ENCODE assay signal across 1 cellular context in the genomic region with DNA sequence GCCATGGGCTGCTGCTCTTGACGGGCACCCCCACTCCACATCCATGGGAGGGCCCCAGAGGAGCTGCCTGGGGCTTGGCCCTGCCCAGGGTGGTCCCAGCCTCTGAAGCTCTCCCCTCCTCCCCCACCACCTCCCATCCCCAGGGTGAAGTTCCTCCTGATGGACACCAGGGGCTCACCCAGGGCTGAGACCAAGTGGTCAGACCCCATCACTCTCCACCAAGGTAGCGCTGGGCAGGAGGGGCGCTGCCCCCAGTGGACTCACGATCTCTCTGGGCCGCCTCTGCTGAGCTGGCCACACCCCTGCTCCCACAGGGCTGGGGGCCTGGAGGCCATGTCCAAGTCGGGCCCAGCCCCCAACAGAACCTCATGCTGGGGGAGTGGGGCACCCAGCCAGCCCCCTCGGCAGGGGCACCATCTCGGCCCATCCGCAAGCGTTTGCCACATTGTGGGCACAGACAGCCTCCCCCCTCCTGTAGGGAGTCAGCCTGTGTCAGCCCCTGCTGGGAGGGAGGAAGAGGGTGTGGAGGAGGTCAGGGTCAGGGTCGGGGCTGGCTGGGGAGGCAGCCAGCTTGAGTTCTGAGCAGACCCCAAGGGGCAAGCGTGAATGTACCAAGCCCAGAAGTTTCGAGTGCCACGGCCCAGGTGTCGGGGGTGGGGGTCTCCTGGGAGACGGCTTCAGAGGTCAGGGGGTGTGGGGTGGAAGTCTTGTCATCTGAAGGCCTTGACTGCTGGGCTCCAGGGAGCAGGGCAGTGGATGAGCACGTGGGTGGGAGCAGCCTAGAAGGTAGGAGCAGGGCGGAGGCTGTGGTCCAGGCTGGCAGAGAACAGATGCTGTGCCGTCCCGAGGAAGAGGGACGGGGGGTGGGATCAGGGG.
TF ChIP-seq lines count a peak whose summit lies in the region.

No MANE protein-coding gene starts in this region.

TF ChIP-seq in HEK293T, 16 proteins besides CTCF, POLR2A, EP300 and RAD21 (continued from another document):
- TF ChIP-seq HDGF (IDR thresholded peaks at IDR 0.05; ENCODE audit: borderline replicate concordance) (no peak), LEF1 (IDR thresholded peaks at IDR 0.05; ENCODE audit: borderline replicate concordance) (no peak), BHLHE40 (IDR thresholded peaks at IDR 0.05; ENCODE audit: borderline replicate concordance) (no peak), NFRKB (IDR thresholded peaks at IDR 0.05) (no peak), SUZ12 (IDR thresholded peaks at IDR 0.05) (no peak)
TF ChIP-seq in HEK293T: peak in this region for 0.
